27 cellular contexts compared by ENCODE assay signal in the genomic region with DNA sequence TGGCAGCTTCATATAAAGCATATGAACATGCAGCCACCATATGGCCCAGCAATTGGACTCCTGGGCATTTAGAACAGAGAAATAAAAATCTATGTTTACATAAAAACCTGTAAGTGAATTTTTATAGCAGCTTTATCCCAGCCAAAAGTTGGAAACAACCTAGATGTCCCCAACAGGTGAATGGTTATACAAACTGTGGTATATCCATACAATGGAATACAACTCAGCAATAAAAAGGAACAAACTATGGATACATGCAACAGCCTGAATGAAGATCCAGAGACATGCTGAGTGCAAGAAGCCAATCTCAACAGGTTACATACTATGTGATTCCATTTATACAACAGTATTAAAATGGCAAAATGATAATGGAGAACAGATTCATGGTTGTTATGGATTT. TPM values are rescaled to one million over a fixed set of nuclear protein-coding genes. Genes with fewer than 3 reads are reported as not detected.
"Had no signal": no experiment of that assay in that cellular context is flagged by ENCODE, and none has a peak within 500 bp of the region (broad histone marks: within the 10 kb centered on the region; RNA-seq: fewer than 3 reads in every experiment).

No MANE protein-coding gene starts in this region.

- H3K4me1 Mint-ChIP-seq: activated T-helper 17 cell treated with anti-CD3 and anti-CD28 coated beads, Interleukin-2, amount 50 U/mL, for 72 hours; T-helper 17 cell had no signal

- H3K36me3 ChIP-seq: MG63, SJSA1 had no signal

- H3K4me3 ChIP-seq: MG63, SJSA1 had no signal

- H3K27me3 ChIP-seq: MG63 had no signal

- H3K9me3 ChIP-seq: MG63, SJSA1 had no signal

- H3K27ac Mint-ChIP-seq: activated B cell treated with CpG ODN at 0.5 μM for 24 hours; activated CD4-positive, alpha-beta T cell treated with anti-CD3 and anti-CD28 coated beads, Interleukin-2, amount 10 ng/mL, durations not matched to agents 24 days and 14 days; activated CD8-positive, alpha-beta memory T cell treated with anti-CD3 and anti-CD28 coated beads, Interleukin-2, amount 10 ng/mL, durations not matched to agents 7 days and 5 days; activated naive CD4-positive, alpha-beta T cell treated with anti-CD3 and anti-CD28 coated beads, Interleukin-2, amount 10 ng/mL, durations not matched to agents 7 days and 5 days; activated naive CD8-positive, alpha-beta T cell treated with anti-CD3 and anti-CD28 coated beads for 36 hours; activated T-helper 17 cell treated with anti-CD3 and anti-CD28 coated beads, Interleukin-2, amount 50 U/mL, for 72 hours; T-helper 17 cell had no signal

- ATAC-seq: activated CD8-positive, alpha-beta memory T cell treated with anti-CD3 and anti-CD28 coated beads, Interleukin-2, amount 10 ng/mL, durations not matched to agents 7 days and 5 days; activated T-helper 17 cell treated with anti-CD3 and anti-CD28 coated beads, Interleukin-2, amount 50 U/mL, for 72 hours; PC-3; T-helper 17 cell had no signal

- H3K4me3 Mint-ChIP-seq: activated B cell treated with CpG ODN at 0.5 μM for 24 hours; activated CD4-positive, alpha-beta T cell treated with anti-CD3 and anti-CD28 coated beads, Interleukin-2, amount 10 ng/mL, durations not matched to agents 24 days and 14 days; activated CD8-positive, alpha-beta memory T cell treated with anti-CD3 and anti-CD28 coated beads, Interleukin-2, amount 10 ng/mL, durations not matched to agents 7 days and 5 days; activated naive CD4-positive, alpha-beta T cell treated with anti-CD3 and anti-CD28 coated beads, Interleukin-2, amount 10 ng/mL, durations not matched to agents 7 days and 5 days; activated naive CD8-positive, alpha-beta T cell treated with anti-CD3 and anti-CD28 coated beads for 36 hours; activated T-helper 17 cell treated with anti-CD3 and anti-CD28 coated beads, Interleukin-2, amount 50 U/mL, for 72 hours; T-helper 17 cell had no signal

- H3K36me3 Mint-ChIP-seq: activated CD8-positive, alpha-beta memory T cell treated with anti-CD3 and anti-CD28 coated beads, Interleukin-2, amount 10 ng/mL, durations not matched to agents 7 days and 5 days; activated naive CD4-positive, alpha-beta T cell treated with anti-CD3 and anti-CD28 coated beads, Interleukin-2, amount 10 ng/mL, durations not matched to agents 7 days and 5 days; activated naive CD8-positive, alpha-beta T cell treated with anti-CD3 and anti-CD28 coated beads for 36 hours had no signal

- DNase-seq: activated B cell treated with CpG ODN at 0.5 μM for 24 hours; activated CD4-positive, alpha-beta T cell treated with anti-CD3 and anti-CD28 coated beads for 1 hour; activated CD4-positive, alpha-beta T cell treated with anti-CD3 and anti-CD28 coated beads, Interleukin-2, amount 10 ng/mL, durations not matched to agents 24 days and 14 days; activated CD4-positive, alpha-beta T cell treated with anti-CD3 and anti-CD28 coated beads, Interleukin-2, amount 50 U/mL, for 48 hours; activated CD8-positive, alpha-beta memory T cell treated with anti-CD3 and anti-CD28 coated beads, Interleukin-2, amount 10 ng/mL, durations not matched to agents 7 days and 5 days; activated gamma-delta T cell treated with Interleukin-2 at 50 U/mL for 16 hours; activated naive CD4-positive, alpha-beta T cell treated with anti-CD3 and anti-CD28 coated beads, Interleukin-2, amount 10 ng/mL, durations not matched to agents 7 days and 5 days; activated naive CD8-positive, alpha-beta T cell treated with anti-CD3 and anti-CD28 coated beads for 36 hours; activated T-cell treated with anti-CD3 and anti-CD28 coated beads for 4 hours; activated T-cell treated with anti-CD3 and anti-CD28 coated beads, Interleukin-2, amount 50 U/mL, for 48 hours; caudate nucleus; KBM-7; MG63; MV-4-11; NCI-H1092 treated with DMSO at 0.1 percent for 48 hours; NCI-H1417 treated with DMSO at 0.1 percent for 48 hours; NCI-H1694; NCI-H2029; NCI-H2107; NCI-H446; NCI-H524; PC-3; SHP77; T-helper 17 cell; T-helper 9 cell had no signal

- H3K27ac ChIP-seq: SJSA1 had no signal

RNA-seq across cellular contexts. Expression of gene TMTC1, which starts 3.7 kb away (rescaled TPM):
- total RNA-seq: activated B cell treated with CpG ODN at 0.5 μM for 24 hours; activated naive CD8-positive, alpha-beta T cell treated with anti-CD3 and anti-CD28 coated beads for 36 hours; activated T-helper 17 cell treated with anti-CD3 and anti-CD28 coated beads, Interleukin-2, amount 50 U/mL, for 72 hours had no signal
